Comparison of ENCODE assay signal across 20 cellular contexts in the genomic region with DNA sequence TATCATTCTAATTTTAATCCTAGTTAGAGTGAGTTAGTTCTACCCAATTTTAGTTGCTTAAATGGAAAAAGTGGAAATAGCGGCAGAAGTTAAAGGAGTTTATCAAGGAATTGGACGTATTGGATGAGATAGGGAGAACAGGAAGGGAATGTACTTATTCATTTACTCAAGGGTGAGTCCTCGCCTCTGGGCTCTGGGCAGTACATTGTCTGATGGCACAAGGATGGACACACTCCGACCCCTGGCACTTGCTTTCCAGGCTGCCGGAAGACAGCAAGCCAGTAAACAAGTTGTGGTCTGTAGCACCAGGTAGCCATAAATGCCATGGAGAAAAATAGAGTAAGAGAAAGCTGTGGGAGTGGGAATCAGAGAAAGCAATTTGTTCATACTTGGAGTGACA.
"Had no signal": no experiment of that assay in that cellular context is flagged by ENCODE, and none has a peak within 500 bp of the region (broad histone marks: within the 10 kb centered on the region; RNA-seq: fewer than 3 reads in every experiment).

No MANE protein-coding gene starts in this region.

- H3K4me3 ChIP-seq: coronary artery, dorsolateral prefrontal cortex, esophagus muscularis mucosa, gastrocnemius medialis, heart right ventricle, left lung, lower lobe of right lung, mucosa of descending colon had no signal

- H3K27me3 ChIP-seq: esophagus muscularis mucosa, gastrocnemius medialis, heart right ventricle, left lung had no signal

- H3K4me3 Mint-ChIP-seq: mesothelial cell of epicardium, naive B cell had no signal

- H3K4me1 Mint-ChIP-seq: naive B cell had no signal

- H3K27ac Mint-ChIP-seq: mesothelial cell of epicardium, naive B cell had no signal

- DNase-seq: dermis blood vessel endothelial cell; dorsolateral prefrontal cortex; effector CD4-positive, alpha-beta T cell; effector memory CD4-positive, alpha-beta T cell; foreskin melanocyte; gastrocnemius medialis; glutamatergic neuron; head of caudate nucleus; heart right ventricle; hippocampal formation; left cardiac atrium; left lung; left ventricle myocardium superior; lower lobe of right lung; mesenchymal stem cell; mucosa of descending colon; naive B cell had no signal

- H3K27ac ChIP-seq: coronary artery, dorsolateral prefrontal cortex, esophagus muscularis mucosa, gastrocnemius medialis, heart right ventricle, left lung, lower lobe of right lung had no signal

- H3K36me3 Mint-ChIP-seq: naive B cell had no signal

- ATAC-seq: gastrocnemius medialis, heart right ventricle, left cardiac atrium, left lung, left ventricle myocardium superior, lower lobe of right lung, mucosa of descending colon had no signal

- H3K4me1 ChIP-seq: esophagus muscularis mucosa, gastrocnemius medialis, left lung, lower lobe of right lung had no signal

- H3K36me3 ChIP-seq: esophagus muscularis mucosa, gastrocnemius medialis, heart right ventricle, left lung had no signal

- H3K27me3 Mint-ChIP-seq: naive B cell had no signal

- H3K9me3 ChIP-seq: esophagus muscularis mucosa, gastrocnemius medialis, heart right ventricle, left lung, lower lobe of right lung, mucosa of descending colon had no signal
